ENCODE assay signal across 30 cellular contexts in genomic region chr13:76222511-76222910, GRCh38.
DNase-seq lines count a peak whose midpoint lies in the region; FAIRE-seq and TF ChIP-seq lines count a peak whose summit lies in the region.
"Had no signal": no experiment of that assay in that cellular context is flagged by ENCODE, and none has a peak within 500 bp of the region (broad histone marks: within the 10 kb centered on the region; RNA-seq: fewer than 3 reads in every experiment).

No MANE protein-coding gene starts in this region.

- POLR2A ChIA-PET in OCI-LY7 (lab: Charles Lee), result no interaction called here

- CTCF ChIA-PET in OCI-LY7 (lab: Charles Lee; ENCODE audit: unreplicated experiment), result no interaction called here

- H3K36me3 Mint-ChIP-seq in astrocyte (ENCODE audit: low read depth, unreplicated experiment), result no peaks in the 10 kb centered on the region
- H3K36me3 Mint-ChIP-seq: activated CD8-positive, alpha-beta memory T cell treated with anti-CD3 and anti-CD28 coated beads, Interleukin-2, amount 10 ng/mL, durations not matched to agents 7 days and 5 days; naive thymus-derived CD4-positive, alpha-beta T cell had no signal

- FAIRE-seq in astrocyte (lab: Jason Lieb, UNC), result no peak
- FAIRE-seq: GM12891, H54 had no signal

- H3K9me3 Mint-ChIP-seq in astrocyte (ENCODE audit: unreplicated experiment), result no peaks in the 10 kb centered on the region

- intact Hi-C loops in left ventricle myocardium inferior (cut with micrococcal nuclease), result loop anchor here (10.0 kb wide), 1 partner anchor 252 kb away; no protein-coding TSS in a partner anchor
- intact Hi-C loops in tibial artery (cut with DNase I; ENCODE audit: low total_unique reads), result no loop called here
- intact Hi-C loops in OCI-LY7 (cut with micrococcal nuclease; ENCODE audit: unreplicated experiment), result no loop called here

- no peak overlapping the region for H2AFZ ChIP-seq in astrocyte (ENCODE audit: low read depth, low read length)
- H2AFZ ChIP-seq in OCI-LY7 (ENCODE audit: low read length), result no peak overlapping the region

- H3K27me3 ChIP-seq in cardiac muscle cell, result no peaks in the 10 kb centered on the region
- H3K27me3 ChIP-seq in left ventricle myocardium inferior (ENCODE audit: low read depth), result no peaks in the 10 kb centered on the region
- no peaks in the 10 kb centered on the region for H3K27me3 ChIP-seq in astrocyte (ENCODE audit: insufficient read depth, low read length)
- no peaks in the 10 kb centered on the region for H3K27me3 ChIP-seq in tibial artery
- H3K27me3 ChIP-seq in HAP-1 (ENCODE audit: low read depth), result no peaks in the 10 kb centered on the region
- H3K27me3 ChIP-seq: adrenal gland, BE2C, heart right ventricle, spleen, testis, vagina had no signal

- H3K9me2 ChIP-seq in OCI-LY7 (ENCODE audit: insufficient read depth, low read length), result no peaks in the 10 kb centered on the region

- H3K4me2 ChIP-seq in astrocyte (ENCODE audit: low read length), result no peak overlapping the region
- H3K4me2 ChIP-seq in OCI-LY7 (ENCODE audit: low read length), result no peak overlapping the region

- H3K4me3 Mint-ChIP-seq in astrocyte (ENCODE audit: unreplicated experiment), result no peak overlapping the region
- H3K4me3 Mint-ChIP-seq: activated CD8-positive, alpha-beta memory T cell treated with anti-CD3 and anti-CD28 coated beads, Interleukin-2, amount 10 ng/mL, durations not matched to agents 7 days and 5 days; activated T-cell treated with anti-CD3 and anti-CD28 coated beads, Interleukin-2, amount 50 U/mL, for 72 hours; naive thymus-derived CD4-positive, alpha-beta T cell had no signal

- H4K20me1 ChIP-seq in astrocyte (ENCODE audit: insufficient read depth, low read length) (no peaks in the 10 kb centered on the region), OCI-LY7 (ENCODE audit: insufficient read depth, low read length) (no peaks in the 10 kb centered on the region)

- TF ChIP-seq CTCF in cardiac muscle cell (IDR thresholded peaks at IDR 0.05; ENCODE audit: low read depth, low read length), result no peak
- no peak for TF ChIP-seq CTCF in left ventricle myocardium inferior (IDR thresholded peaks at IDR 0.05; ENCODE audit: borderline replicate concordance)
- no peak for TF ChIP-seq CTCF in astrocyte (IDR thresholded peaks at IDR 0.05; ENCODE audit: insufficient read depth, low read depth, low read length)
- TF ChIP-seq CTCF in tibial artery (IDR thresholded peaks at IDR 0.05), result no peak
- no peak for TF ChIP-seq CTCF in OCI-LY7 (conservative IDR thresholded peaks at IDR 0.05; ENCODE audit: low read length)

- H3K9me3 ChIP-seq in cardiac muscle cell (ENCODE audit: low read depth) (no peaks in the 10 kb centered on the region), left ventricle myocardium inferior (replicated peaks) (no peaks in the 10 kb centered on the region), astrocyte (ENCODE audit: insufficient read depth, low read depth, low read length) (no peaks in the 10 kb centered on the region), tibial artery (no peaks in the 10 kb centered on the region), HAP-1 (no peaks in the 10 kb centered on the region), OCI-LY7 (ENCODE audit: low read length) (no peaks in the 10 kb centered on the region)
- H3K9me3 ChIP-seq: adrenal gland, BE2C, heart right ventricle, spleen, testis, vagina had no signal

- no peaks in the 10 kb centered on the region for H3K27me3 Mint-ChIP-seq in astrocyte (ENCODE audit: low read depth, unreplicated experiment)
- H3K27me3 Mint-ChIP-seq: activated CD8-positive, alpha-beta memory T cell treated with anti-CD3 and anti-CD28 coated beads, Interleukin-2, amount 10 ng/mL, durations not matched to agents 7 days and 5 days had no signal

- H3K27ac Mint-ChIP-seq in astrocyte (ENCODE audit: unreplicated experiment), result no peak overlapping the region
- H3K27ac Mint-ChIP-seq: activated CD8-positive, alpha-beta memory T cell treated with anti-CD3 and anti-CD28 coated beads, Interleukin-2, amount 10 ng/mL, durations not matched to agents 7 days and 5 days; activated T-cell treated with anti-CD3 and anti-CD28 coated beads, Interleukin-2, amount 50 U/mL, for 72 hours; naive thymus-derived CD4-positive, alpha-beta T cell had no signal

- no TSS peak for BruUV-seq in OCI-LY7 (replicated peaks; lab: Mats Ljungman, UMichigan)

- no peak overlapping the region for H3K9ac ChIP-seq in astrocyte (ENCODE audit: low read length)

- H3K4me1 ChIP-seq in cardiac muscle cell (ENCODE audit: low read depth) (peaks cover 7% of the 10 kb centered on the region), left ventricle myocardium inferior (peaks cover 18% of the 10 kb centered on the region), astrocyte (ENCODE audit: insufficient read depth, low read length) (no peaks in the 10 kb centered on the region), tibial artery (no peaks in the 10 kb centered on the region), HAP-1 (no peaks in the 10 kb centered on the region), OCI-LY7 (ENCODE audit: insufficient read depth, low read length, poor library complexity, severe bottlenecking) (no peaks in the 10 kb centered on the region)
- H3K4me1 ChIP-seq: adrenal gland, BE2C, spleen, testis, vagina had no signal

- peaks cover 11% of the 10 kb centered on the region for H3K4me1 Mint-ChIP-seq in astrocyte (ENCODE audit: low read depth, unreplicated experiment)
- H3K4me1 Mint-ChIP-seq: activated CD8-positive, alpha-beta memory T cell treated with anti-CD3 and anti-CD28 coated beads, Interleukin-2, amount 10 ng/mL, durations not matched to agents 7 days and 5 days; naive thymus-derived CD4-positive, alpha-beta T cell had no signal

- no peaks in the 10 kb centered on the region for H3K79me2 ChIP-seq in astrocyte (ENCODE audit: insufficient read depth, low read length)
- H3K79me2 ChIP-seq in OCI-LY7 (ENCODE audit: insufficient read depth, low read depth, low read length), result no peaks in the 10 kb centered on the region

- H3K4me3 ChIP-seq in cardiac muscle cell (no peak overlapping the region), left ventricle myocardium inferior (no peak overlapping the region), astrocyte (ENCODE audit: insufficient read depth, low read depth, low read length) (no peak overlapping the region), tibial artery (no peak overlapping the region), HAP-1 (no peak overlapping the region), OCI-LY7 (ENCODE audit: low read depth, low read length, poor library complexity, severe bottlenecking) (no peak overlapping the region)
- H3K4me3 ChIP-seq: adrenal gland, heart right ventricle, spleen, testis, vagina had no signal

- H3K36me3 ChIP-seq in cardiac muscle cell (no peaks in the 10 kb centered on the region), left ventricle myocardium inferior (no peaks in the 10 kb centered on the region), astrocyte (ENCODE audit: insufficient read depth, low read length) (no peaks in the 10 kb centered on the region), tibial artery (no peaks in the 10 kb centered on the region), HAP-1 (replicated peaks) (no peaks in the 10 kb centered on the region), OCI-LY7 (ENCODE audit: insufficient read depth, low read length) (no peaks in the 10 kb centered on the region)
- H3K36me3 ChIP-seq: adrenal gland, BE2C, heart right ventricle, spleen, vagina had no signal

- DNase-seq in cardiac muscle cell (ENCODE audit: low read depth in 1 of 2, low spot score in 1 of 2) (no peak), left ventricle myocardium inferior (no peak), astrocyte (ENCODE audit: low read depth) (peak; percentile 16), kidney tubule cell (ENCODE audit: low spot score) (peak; percentile 15), tibial artery (no peak), ecto neural progenitor cell (ENCODE audit: low spot score) (no peak), HAP-1 (ENCODE audit: low spot score in 2 of 2) (no peak), OCI-LY7 (ENCODE audit: low spot score) (no peak)
- DNase-seq: activated CD4-positive, alpha-beta T cell treated with anti-CD3 and anti-CD28 coated beads, Interleukin-2, amount 50 U/mL, for 1 hour; activated CD8-positive, alpha-beta memory T cell treated with anti-CD3 and anti-CD28 coated beads, Interleukin-2, amount 10 ng/mL, durations not matched to agents 7 days and 5 days; activated naive CD4-positive, alpha-beta T cell treated with Interleukin-2 at 50 U/mL for 16 hours; activated T-cell treated with anti-CD3 and anti-CD28 coated beads, Interleukin-2, amount 50 U/mL, for 72 hours; adrenal gland; BE2C; dermis blood vessel endothelial cell; DMS79 treated with DMSO at 0.1 percent for 48 hours; heart right ventricle; left colon; naive thymus-derived CD4-positive, alpha-beta T cell; NCI-H2081 treated with DMSO at 0.1 percent for 48 hours; NCI-H526; retina; spleen; stimulated activated CD4-positive, alpha-beta T cell treated with anti-CD3 and anti-CD28 coated beads, Interleukin-4, amount 100 ng/mL, for 1 hour; stimulated activated naive CD4-positive, alpha-beta T cell; testis had no signal

- H3K27ac ChIP-seq in cardiac muscle cell (peak overlapping the region; percentile 22), left ventricle myocardium inferior (replicated peaks) (no peak overlapping the region), astrocyte (ENCODE audit: low read depth, low read length) (no peak overlapping the region), tibial artery (no peak overlapping the region), OCI-LY7 (ENCODE audit: low read depth, low read length, poor library complexity, severe bottlenecking) (no peak overlapping the region)
- H3K27ac ChIP-seq: adrenal gland, heart right ventricle, spleen, testis, vagina, VCaP had no signal

- in situ Hi-C loops in HAP-1 (cut with MboI; ENCODE audit: low sequenced_read_pairs), result no loop called here

Comparison
In these comparisons a context has a peak if more than half of its experiments do, and no peak if none do; other contexts are left out.
1. DNase-seq: peak in astrocyte (single experiment) and kidney tubule cell (single experiment); none in cardiac muscle cell (0 of 2), left ventricle myocardium inferior (single experiment), tibial artery (0 of 2), ecto neural progenitor cell (single experiment), HAP-1 (0 of 2) and OCI-LY7 (single experiment).